1 cellular context compared by ENCODE assay signal in genomic region chr1:155084722-155085503, GRCh38.
TF ChIP-seq lines count a peak whose summit lies in the region.

No MANE protein-coding gene starts in this region.

TF ChIP-seq in IMR-90, 13 proteins besides CTCF, POLR2A, EP300 and RAD21 (continued from another document):
- TF ChIP-seq RFX5 (IDR thresholded peaks at IDR 0.05; ENCODE audit: low read depth, low read length) (no peak), MAFK (IDR thresholded peaks at IDR 0.05; ENCODE audit: low read depth, low read length) (no peak), FOS (IDR thresholded peaks at IDR 0.05; ENCODE audit: low read depth, low read length) (no peak), BHLHE40 (IDR thresholded peaks at IDR 0.05; ENCODE audit: low read depth, low read length) (no peak), CHD1 (IDR thresholded peaks at IDR 0.05; ENCODE audit: low read depth, low read length) (no peak)
- TF ChIP-seq, protein P1, sequence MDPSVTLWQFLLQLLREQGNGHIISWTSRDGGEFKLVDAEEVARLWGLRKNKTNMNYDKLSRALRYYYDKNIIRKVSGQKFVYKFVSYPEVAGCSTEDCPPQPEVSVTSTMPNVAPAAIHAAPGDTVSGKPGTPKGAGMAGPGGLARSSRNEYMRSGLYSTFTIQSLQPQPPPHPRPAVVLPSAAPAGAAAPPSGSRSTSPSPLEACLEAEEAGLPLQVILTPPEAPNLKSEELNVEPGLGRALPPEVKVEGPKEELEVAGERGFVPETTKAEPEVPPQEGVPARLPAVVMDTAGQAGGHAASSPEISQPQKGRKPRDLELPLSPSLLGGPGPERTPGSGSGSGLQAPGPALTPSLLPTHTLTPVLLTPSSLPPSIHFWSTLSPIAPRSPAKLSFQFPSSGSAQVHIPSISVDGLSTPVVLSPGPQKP (IDR thresholded peaks at IDR 0.05; ENCODE audit: borderline replicate concordance, low read depth, low read length) = no peak
